24 cellular contexts compared by ENCODE assay signal in genomic region chr7:34034728-34035127, GRCh38.
DNase-seq lines count a peak whose midpoint lies in the region; ATAC-seq and TF ChIP-seq lines count a peak whose summit lies in the region.
"Had no signal": no experiment of that assay in that cellular context is flagged by ENCODE, and none has a peak within 500 bp of the region (broad histone marks: within the 10 kb centered on the region; RNA-seq: fewer than 3 reads in every experiment).

No MANE protein-coding gene starts in this region.

- H2AK9ac ChIP-seq in IMR-90 (replicated peaks; ENCODE audit: low read depth, low read length, poor library complexity): no peak overlapping the region

- H3K9ac ChIP-seq in IMR-90 (ENCODE audit: low read depth, low read length): no peak overlapping the region
- no peak overlapping the region for H3K9ac ChIP-seq in mesenchymal stem cell (ENCODE audit: low read length)

- H4K5ac ChIP-seq in IMR-90 (ENCODE audit: low read depth, low read length): peak overlapping the region; percentile 62

- H4K91ac ChIP-seq in IMR-90 (ENCODE audit: insufficient read depth, low read depth, low read length): peak overlapping the region; percentile 54; the same call in 1 of the 2 replicates
- no peak overlapping the region for H4K91ac ChIP-seq in mesenchymal stem cell (ENCODE audit: low read length)

- H2AK5ac ChIP-seq in IMR-90 (ENCODE audit: low read depth, low read length) (no peak overlapping the region; the same call in 1 of the 2 replicates), mesenchymal stem cell (ENCODE audit: low read length, severe bottlenecking) (no peak overlapping the region)

- dilution Hi-C loops in IMR-90 (cut with HindIII; ENCODE audit: low sequenced_read_pairs, unreplicated experiment): no loop called here

- no peak overlapping the region for H3K4me2 ChIP-seq in IMR-90 (ENCODE audit: low read depth, low read length)
- H3K4me2 ChIP-seq in mesenchymal stem cell (ENCODE audit: low read length, poor library complexity, severe bottlenecking): no peak overlapping the region

- H3K9me3 ChIP-seq in IMR-90 (ENCODE audit: control insufficient read depth, insufficient read depth, low read length) (no peaks in the 10 kb centered on the region), RWPE2 (ENCODE audit: severe bottlenecking) (no peaks in the 10 kb centered on the region), mesenchymal stem cell (ENCODE audit: control insufficient read depth, low read length) (no peaks in the 10 kb centered on the region), heart left ventricle (no peaks in the 10 kb centered on the region)
- H3K9me3 ChIP-seq: gastrocnemius medialis, psoas muscle, suprapubic skin had no signal

- CTCF ChIA-PET in IMR-90 (lab: Yijun Ruan, JAX): no interaction called here

- no peak for ATAC-seq in IMR-90 (ENCODE audit: low read depth)
- peak; percentile 25; the same call in 1 of the 3 replicates for ATAC-seq in RWPE2 (ENCODE audit: low read depth)
- ATAC-seq in heart left ventricle: no peak
- ATAC-seq: gastrocnemius medialis; left colon; naive thymus-derived CD4-positive, alpha-beta T cell; psoas muscle had no signal

- H3K4ac ChIP-seq in IMR-90 (ENCODE audit: low read depth, low read length) (peak overlapping the region; percentile 46; the same call in 1 of the 2 replicates), mesenchymal stem cell (ENCODE audit: low read depth in 1 of 2, low read length in 2 of 2) (no peak overlapping the region)

- H3K14ac ChIP-seq in IMR-90 (replicated peaks; ENCODE audit: low read depth, low read length) (peak overlapping the region; percentile 73), mesenchymal stem cell (ENCODE audit: low read length in 2 of 2) (no peak overlapping the region)

- H3K23ac ChIP-seq in IMR-90 (ENCODE audit: low read depth, low read length) (no peak overlapping the region), mesenchymal stem cell (ENCODE audit: low read length in 2 of 2) (no peak overlapping the region)

- H3K27me3 ChIP-seq in IMR-90 (ENCODE audit: control insufficient read depth, insufficient read depth, low read length) (no peaks in the 10 kb centered on the region), RWPE2 (ENCODE audit: insufficient read depth, poor library complexity, severe bottlenecking) (no peaks in the 10 kb centered on the region), mesenchymal stem cell (ENCODE audit: control insufficient read depth in 1 of 2, insufficient read depth in 1 of 2, low read length in 2 of 2) (no peaks in the 10 kb centered on the region), heart left ventricle (no peaks in the 10 kb centered on the region)
- H3K27me3 ChIP-seq: gastrocnemius medialis, suprapubic skin had no signal

- H2AFZ ChIP-seq in IMR-90 (replicated peaks; ENCODE audit: low read length, poor library complexity): no peak overlapping the region
- H2AFZ ChIP-seq in mesenchymal stem cell (ENCODE audit: low read depth, low read length): no peak overlapping the region

- intact Hi-C loops in IMR-90 (cut with micrococcal nuclease): no loop called here
- intact Hi-C loops in heart left ventricle (cut with DNase I): no loop called here

- DNase-seq in NCI-H1105 treated with DMSO at 0.1 percent for 48 hours (lab: John Stamatoyannopoulos, UW) (peak; percentile 14), NCI-H1105 (lab: John Stamatoyannopoulos, UW) (no peak), IMR-90 (no peak), RWPE2 (ENCODE audit: low spot score) (no peak), mesenchymal stem cell (no peak), heart left ventricle (no peak), HPDE6-E6E7 (ENCODE audit: extremely low spot score) (no peak)
- no peak for DNase-seq in activated CD4-positive, alpha-beta T cell treated with anti-CD3 and anti-CD28 coated beads, Interleukin-2, amount 50 U/mL, for 4 hours
- DNase-seq: activated CD4-positive, alpha-beta memory T cell treated with anti-CD3 and anti-CD28 coated beads, Interleukin-2, amount 10 ng/mL, durations not matched to agents 7 days and 5 days; activated effector memory CD4-positive, alpha-beta T cell treated with Interleukin-2 at 50 U/mL for 16 hours; CD4-positive, alpha-beta T cell; dermis blood vessel endothelial cell; gastrocnemius medialis; hippocampal formation; left colon; naive thymus-derived CD4-positive, alpha-beta T cell; NCI-H2029 treated with DMSO at 0.1 percent for 48 hours; NCI-H526; nucleus accumbens; psoas muscle; stimulated activated CD4-positive, alpha-beta T cell treated with anti-CD3 and anti-CD28 coated beads, Interleukin-15, amount 100 ng/mL, for 24 hours; stimulated activated naive CD4-positive, alpha-beta T cell had no signal

- H4K8ac ChIP-seq in IMR-90 (ENCODE audit: low read depth in 2 of 2, low read length in 2 of 2) (peak overlapping the region; percentile 60 to 72; a peak in 3 of 4 replicates), mesenchymal stem cell (ENCODE audit: low read length) (no peak overlapping the region)

- no peak for TF ChIP-seq POLR2A in IMR-90 (IDR thresholded peaks at IDR 0.05; ENCODE audit: low read depth, low read length)
- TF ChIP-seq POLR2A in heart left ventricle (IDR thresholded peaks at IDR 0.05): no peak

- no CpG with 5 or more reads among the region's 1 CpG for WGBS in IMR-90 (ENCODE audit: extremely low coverage in 2 of 2, insufficient read length in 1 of 2), 2 experiments
- WGBS in mesenchymal stem cell: 94% methylated on average over 1 of the region's 1 CpG
- 75 to 96% (median 84%) methylated on average over 1 of the region's 1 CpG for WGBS in heart left ventricle, 4 donors

- BruUV-seq in IMR-90 (replicated peaks; lab: Mats Ljungman, UMichigan): no TSS peak

- POLR2A ChIA-PET in IMR-90 (lab: Charles Lee; ENCODE audit: unreplicated experiment): no interaction called here

- H3K36me3 ChIP-seq in IMR-90 (ENCODE audit: control insufficient read depth, insufficient read depth, low read length) (no peaks in the 10 kb centered on the region), RWPE2 (ENCODE audit: low read depth) (no peaks in the 10 kb centered on the region), mesenchymal stem cell (ENCODE audit: control insufficient read depth in 1 of 2, insufficient read depth in 2 of 2, low read depth in 1 of 2, low read length in 2 of 2) (peaks cover 0 to 46% of the 10 kb centered on the region in 2 experiments), heart left ventricle (no peaks in the 10 kb centered on the region)
- H3K36me3 ChIP-seq: gastrocnemius medialis, suprapubic skin had no signal

- no peak for TF ChIP-seq CTCF in IMR-90 (conservative IDR thresholded peaks at IDR 0.05; ENCODE audit: low read depth, low read length)
- TF ChIP-seq CTCF in RWPE2 (IDR thresholded peaks at IDR 0.05; ENCODE audit: poor library complexity, severe bottlenecking): no peak
- TF ChIP-seq CTCF in heart left ventricle (IDR thresholded peaks at IDR 0.05): no peak

- in situ Hi-C loops in IMR-90 (cut with MboI; ENCODE audit: low sequenced_read_pairs): no loop called here

- no peaks in the 10 kb centered on the region for H4K20me1 ChIP-seq in IMR-90 (ENCODE audit: insufficient read depth, low read length)

- H2BK15ac ChIP-seq in IMR-90 (ENCODE audit: low read depth, low read length) (peak overlapping the region; percentile 52; the same call in 1 of the 3 replicates), mesenchymal stem cell (ENCODE audit: low read depth, poor library complexity, severe bottlenecking) (no peak overlapping the region)

- H2BK5ac ChIP-seq in IMR-90 (ENCODE audit: low read depth, low read length, poor library complexity, severe bottlenecking): peak overlapping the region; percentile 57
- no peak overlapping the region for H2BK5ac ChIP-seq in mesenchymal stem cell (ENCODE audit: low read depth, low read length, poor library complexity, severe bottlenecking)

- H2BK20ac ChIP-seq in IMR-90 (ENCODE audit: low read depth, low read length): peak overlapping the region; percentile 51; the same call in 1 of the 2 replicates

- H3K9me1 ChIP-seq in IMR-90 (ENCODE audit: insufficient read depth, low read length): peaks cover 3% of the 10 kb centered on the region; the same call in 1 of the 2 replicates

- H3K79me1 ChIP-seq in IMR-90 (ENCODE audit: low read depth in 1 of 2, low read length in 2 of 2) (no peaks in the 10 kb centered on the region), mesenchymal stem cell (replicated peaks; ENCODE audit: low read length, poor library complexity, severe bottlenecking) (no peaks in the 10 kb centered on the region)

- no peak overlapping the region for H3K27ac ChIP-seq in IMR-90 (ENCODE audit: insufficient read depth, low read length)
- H3K27ac ChIP-seq in RWPE2 (ENCODE audit: poor library complexity, severe bottlenecking): no peak overlapping the region
- H3K27ac ChIP-seq in mesenchymal stem cell (ENCODE audit: low read length, poor library complexity, severe bottlenecking): no peak overlapping the region
- H3K27ac ChIP-seq in heart left ventricle: no peak overlapping the region
- H3K27ac ChIP-seq: 22Rv1, gastrocnemius medialis, psoas muscle, suprapubic skin had no signal

- TF ChIP-seq RAD21 in IMR-90 (IDR thresholded peaks at IDR 0.05; ENCODE audit: low read length): no peak

- peaks cover 13% of the 10 kb centered on the region for H3K4me1 ChIP-seq in IMR-90 (ENCODE audit: control insufficient read depth, insufficient read depth, low read length)
- peaks cover 15% of the 10 kb centered on the region for H3K4me1 ChIP-seq in RWPE2 (ENCODE audit: insufficient read depth, poor library complexity, severe bottlenecking)
- H3K4me1 ChIP-seq in mesenchymal stem cell (ENCODE audit: control insufficient read depth, insufficient read depth, low read depth, low read length): no peaks in the 10 kb centered on the region
- peaks cover 0 to 8% (median 0%) of the 10 kb centered on the region in 12 donors for H3K4me1 ChIP-seq in heart left ventricle
- H3K4me1 ChIP-seq: gastrocnemius medialis, psoas muscle, suprapubic skin had no signal

- no peak overlapping the region for H3K56ac ChIP-seq in IMR-90 (ENCODE audit: extremely low read depth, insufficient read depth, low read length)

- H2BK12ac ChIP-seq in mesenchymal stem cell (ENCODE audit: low read length in 2 of 2): peak overlapping the region in 1 of 2 experiments; percentile 30

- H2BK120ac ChIP-seq in IMR-90 (ENCODE audit: low read depth, low read length) (peak overlapping the region; percentile 56), mesenchymal stem cell (ENCODE audit: low read depth, low read length) (no peak overlapping the region)

- H3K18ac ChIP-seq in IMR-90 (ENCODE audit: low read depth, low read length) (peak overlapping the region; percentile 98; the same call in 1 of the 2 replicates), mesenchymal stem cell (ENCODE audit: low read depth in 1 of 2, low read length in 2 of 2) (peak overlapping the region; percentile 41 to 56)

- no peak overlapping the region for H3K4me3 ChIP-seq in IMR-90 (ENCODE audit: insufficient read depth, low read depth, low read length)
- no peak overlapping the region for H3K4me3 ChIP-seq in RWPE2 (ENCODE audit: severe bottlenecking)
- H3K4me3 ChIP-seq in mesenchymal stem cell (ENCODE audit: insufficient read depth in 1 of 2, low read depth in 1 of 2, low read length in 2 of 2): no peak overlapping the region
- no peak overlapping the region for H3K4me3 ChIP-seq in heart left ventricle
- H3K4me3 ChIP-seq: gastrocnemius medialis, psoas muscle, suprapubic skin had no signal

TF ChIP-seq in IMR-90, 13 proteins besides CTCF, POLR2A, EP300 and RAD21 (continues in another document):
- TF ChIP-seq NFE2L2 (IDR thresholded peaks at IDR 0.05; ENCODE audit: low read depth, low read length) (no peak), CEBPB (IDR thresholded peaks at IDR 0.05; ENCODE audit: low read depth, low read length) (no peak)
